Comparison of ENCODE assay signal across 8 cellular contexts in the genomic region with DNA sequence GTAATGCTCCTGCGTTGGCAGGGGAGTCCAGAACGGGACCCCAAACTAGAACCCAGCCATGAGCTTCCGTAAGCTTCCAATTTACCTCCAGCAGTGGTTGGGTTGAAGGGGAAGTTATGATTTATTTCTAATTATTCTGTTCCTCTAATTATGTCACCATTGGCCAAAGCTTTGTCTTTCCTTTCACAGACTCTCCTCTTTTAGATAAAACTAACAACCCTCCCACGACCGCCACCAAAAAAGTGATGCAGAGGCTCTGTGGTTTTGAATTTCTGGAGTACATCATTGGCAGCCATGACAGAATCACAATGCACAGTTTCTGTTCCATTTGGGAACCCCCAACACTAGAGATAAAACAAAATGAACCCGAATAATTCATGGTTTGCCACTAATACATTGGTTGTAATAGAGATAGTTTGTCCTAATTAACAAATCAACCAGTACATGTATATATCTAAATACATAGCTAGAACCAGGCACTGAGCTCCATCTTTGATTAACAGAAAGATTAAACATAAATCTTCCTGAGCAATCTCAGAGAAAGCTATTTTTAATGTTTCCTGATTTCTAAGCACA.
A peak's percentile ranks its signal among the peaks of the same experiment; 100 is the strongest.
DNase-seq lines count a peak whose midpoint lies in the region; ATAC-seq and TF ChIP-seq lines count a peak whose summit lies in the region.

No MANE protein-coding gene starts in this region.

- H3K4me3 ChIP-seq in GM06990 (replicated peaks; ENCODE audit: low read depth, low read length) (peak overlapping the region; percentile 70), lower lobe of right lung (peak overlapping the region; percentile 71), stomach (peak overlapping the region; percentile 56 to 84 (median 68))

- DNase-seq in GM06990 (ENCODE audit: extremely low read depth, insufficient read length) (no peak), NCI-H69 (lab: John Stamatoyannopoulos, UW) (peak; percentile 62), lower lobe of right lung (no peak), stomach (no peak), Kasumi-1 (lab: John Stamatoyannopoulos, UW) (no peak)

- no peak for TF ChIP-seq EP300 in stomach (IDR thresholded peaks at IDR 0.05)

- H3K27ac ChIP-seq in adipose tissue (ENCODE audit: low read depth, low read length) (peak overlapping the region; percentile 71), lower lobe of right lung (peak overlapping the region; percentile 95), stomach (peak overlapping the region; percentile 91 to 96 (median 93))

- H3K4me1 ChIP-seq in lower lobe of right lung (peaks cover 49% of the 10 kb centered on the region), stomach (peaks cover 26 to 55% (median 40%) of the 10 kb centered on the region in 4 donors)

- TF ChIP-seq CTCF in GM06990 (IDR thresholded peaks at IDR 0.05; ENCODE audit: insufficient read depth, low read length, poor library complexity, severe bottlenecking), result no peak
- no peak for TF ChIP-seq CTCF in lower lobe of right lung (IDR thresholded peaks at IDR 0.05)
- no peak for TF ChIP-seq CTCF in stomach (IDR thresholded peaks at IDR 0.05)

- no peak for ATAC-seq in lower lobe of right lung
- ATAC-seq in GM21529 (IDR thresholded peaks at IDR 0.05; ENCODE audit: unreplicated experiment), result no peak
- no peak for ATAC-seq in GM21526 (IDR thresholded peaks at IDR 0.05; ENCODE audit: low FRiP score, unreplicated experiment)

- H3K36me3 ChIP-seq in GM06990 (ENCODE audit: control insufficient read depth, insufficient read depth, low read length), result no peaks in the 10 kb centered on the region
- H3K36me3 ChIP-seq in lower lobe of right lung, result no peaks in the 10 kb centered on the region
- no peaks in the 10 kb centered on the region for H3K36me3 ChIP-seq in stomach

- H3K9me3 ChIP-seq in lower lobe of right lung (no peaks in the 10 kb centered on the region), stomach (no peaks in the 10 kb centered on the region)

- H3K27me3 ChIP-seq in GM06990 (replicated peaks; ENCODE audit: control insufficient read depth, insufficient read depth, low read length) (no peaks in the 10 kb centered on the region), lower lobe of right lung (ENCODE audit: low read depth) (no peaks in the 10 kb centered on the region), stomach (no peaks in the 10 kb centered on the region)

- intact Hi-C loops in lower lobe of right lung (cut with DNase I), result no loop called here
- intact Hi-C loops in stomach (cut with DNase I; ENCODE audit: low total_unique reads), result loop anchor here (10.0 kb wide), 1 partner anchor 102 kb away; no protein-coding TSS in a partner anchor

- no peak for TF ChIP-seq POLR2A in stomach (IDR thresholded peaks at IDR 0.05)

- 10 to 45% (median 12%) methylated on average over 6 of the region's 6 CpGs for WGBS in adipose tissue, 3 donors
- WGBS in stomach, 5 donors, result 24 to 38% (median 34%) methylated on average over 6 of the region's 6 CpGs
